In genomic region chr2:148739454-148740105, GRCh38 we compare ENCODE assay signal across 1 cellular context.
TF ChIP-seq lines count a peak whose summit lies in the region.

No MANE protein-coding gene starts in this region.

TF ChIP-seq in GM12878, 131 proteins besides CTCF, POLR2A, EP300 and RAD21 (continued from another document):
- TF ChIP-seq CUX1 (IDR thresholded peaks at IDR 0.05; ENCODE audit: insufficient replicate concordance, low read depth, low read length) (no peak), EZH2 (IDR thresholded peaks at IDR 0.05; ENCODE audit: borderline replicate concordance, control insufficient read depth, low read depth, low read length) (no peak), PML (IDR thresholded peaks at IDR 0.05; ENCODE audit: low read length) (no peak), ZNF207 (IDR thresholded peaks at IDR 0.05; ENCODE audit: borderline replicate concordance) (no peak), RFX5 (IDR thresholded peaks at IDR 0.05; ENCODE audit: low read depth, low read length) (no peak), SMARCA5 (IDR thresholded peaks at IDR 0.05) (no peak), RAD51 (IDR thresholded peaks at IDR 0.05) (no peak), BACH1 (IDR thresholded peaks at IDR 0.05; ENCODE audit: borderline replicate concordance) (no peak), STAT3 (IDR thresholded peaks at IDR 0.05; ENCODE audit: low read depth, low read length) (no peak), MTA3 (IDR thresholded peaks at IDR 0.05; ENCODE audit: borderline replicate concordance, low read length) (no peak), CBFB (IDR thresholded peaks at IDR 0.05; ENCODE audit: low read depth) (no peak), SP1 (IDR thresholded peaks at IDR 0.05; ENCODE audit: low read depth, low read length) (no peak), CREB1 (IDR thresholded peaks at IDR 0.05; ENCODE audit: low read depth) (no peak), KDM1A (IDR thresholded peaks at IDR 0.05; ENCODE audit: borderline replicate concordance) (no peak), EED (IDR thresholded peaks at IDR 0.05; ENCODE audit: low read depth) (no peak), SMAD1 (IDR thresholded peaks at IDR 0.05; ENCODE audit: low read depth, partially characterized antibody) (no peak), NBN (IDR thresholded peaks at IDR 0.05) (no peak)
